In the genomic region with DNA sequence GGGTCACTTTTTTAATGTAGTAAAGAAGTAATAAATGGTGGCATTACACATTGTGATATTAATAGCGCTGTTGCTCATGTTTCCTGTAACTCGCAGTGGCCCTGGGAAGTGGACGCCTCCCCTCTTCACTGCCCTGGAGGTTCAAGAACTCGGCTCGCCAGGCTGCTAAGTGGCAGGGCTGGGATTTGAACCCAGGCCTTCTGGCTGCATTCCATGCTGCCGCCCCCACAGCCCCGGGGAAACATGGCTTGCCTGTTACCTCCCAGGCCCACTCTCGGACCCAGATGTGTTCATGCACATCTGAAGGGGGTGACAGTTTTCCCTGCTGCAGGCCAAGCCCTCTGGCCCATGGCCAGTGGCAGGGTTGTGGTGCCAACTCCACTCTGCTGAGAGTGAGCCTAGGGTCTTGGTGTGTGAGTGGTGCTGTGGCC, we compare ENCODE assay signal across 1 cellular context.
TF ChIP-seq lines count a peak whose summit lies in the region.

No MANE protein-coding gene starts in this region.

TF ChIP-seq in IMR-90, 13 proteins besides CTCF, POLR2A, EP300 and RAD21 (continued from another document):
- TF ChIP-seq USF2 (IDR thresholded peaks at IDR 0.05; ENCODE audit: low read depth, low read length) (no peak), MAFK (IDR thresholded peaks at IDR 0.05; ENCODE audit: low read depth, low read length) (no peak)
